ENCODE assay signal across 8 cellular contexts in the genomic region with DNA sequence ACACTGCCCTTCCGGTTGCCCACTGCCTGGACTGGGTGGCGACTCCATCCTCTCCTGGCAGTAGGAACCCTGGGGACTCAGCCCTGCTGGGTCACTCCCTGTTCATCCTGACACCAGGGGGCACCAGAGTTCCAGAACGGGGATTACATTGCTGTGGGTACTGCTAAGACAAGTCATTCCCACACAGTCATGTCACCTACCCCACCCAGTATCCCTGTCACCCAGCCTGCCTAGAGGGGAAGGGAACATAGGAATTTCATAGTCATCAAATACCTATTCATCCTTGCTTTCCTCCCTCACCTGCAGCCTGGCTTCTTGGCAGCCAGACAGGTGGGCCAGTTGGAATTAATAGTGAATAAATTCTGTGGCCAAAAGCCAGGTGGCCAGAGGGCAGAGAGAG. TPM values are rescaled to one million over a fixed set of nuclear protein-coding genes. Genes with fewer than 3 reads are reported as not detected.
DNase-seq lines count a peak whose midpoint lies in the region; ATAC-seq and TF ChIP-seq lines count a peak whose summit lies in the region.

No MANE protein-coding gene starts in this region.

- H3K4me1 ChIP-seq in breast epithelium = no peaks in the 10 kb centered on the region

- peak overlapping the region; percentile 3 to 29 for H3K27ac ChIP-seq in breast epithelium

- DNase-seq in SIG-M5 treated with dmso at 0.1 percent for 504 hours (lab: John Stamatoyannopoulos, UW; ENCODE audit: unreplicated experiment) (peak; percentile 73), SIG-M5 (lab: John Stamatoyannopoulos, UW) (no peak), NCI-H2107 treated with DMSO at 0.1 percent for 48 hours (lab: John Stamatoyannopoulos, UW; ENCODE audit: unreplicated experiment) (peak; percentile 37), breast epithelium (ENCODE audit: low spot score in 2 of 2) (peak; percentile 83 to 89), kidney epithelial cell (ENCODE audit: low read depth) (no peak)
- DNase-seq in stimulated activated CD4-positive, alpha-beta T cell treated with anti-CD3 and anti-CD28 coated beads, Interleukin-1b, Interleukin-23, amount 100 ng/mL, for 48 hours = peak; percentile 71

- H3K36me3 ChIP-seq in breast epithelium = peaks cover 6% of the 10 kb centered on the region
- peaks cover 2% of the 10 kb centered on the region for H3K36me3 ChIP-seq in kidney epithelial cell (ENCODE audit: control insufficient read depth, insufficient read depth, low read length)

- intact Hi-C loops in breast epithelium (cut with DNase I; ENCODE audit: low total_unique reads) = no loop called here

- ATAC-seq in HG02763 (IDR thresholded peaks at IDR 0.05; ENCODE audit: unreplicated experiment) = no peak

- peak; percentile 77 for TF ChIP-seq CTCF in WI38 (IDR thresholded peaks at IDR 0.05; ENCODE audit: low read depth, low read length)
- TF ChIP-seq CTCF in breast epithelium (IDR thresholded peaks at IDR 0.05) = peak; percentile 46 to 88 (median 73)
- peak; percentile 87 for TF ChIP-seq CTCF in kidney epithelial cell (IDR thresholded peaks at IDR 0.05; ENCODE audit: insufficient read depth, low read length, poor library complexity, severe bottlenecking)

- no peak for TF ChIP-seq POLR2A in breast epithelium (IDR thresholded peaks at IDR 0.05)

- no peaks in the 10 kb centered on the region for H3K27me3 ChIP-seq in breast epithelium
- no peaks in the 10 kb centered on the region for H3K27me3 ChIP-seq in kidney epithelial cell (ENCODE audit: control insufficient read depth, insufficient read depth, low read length)

- H3K4me3 ChIP-seq in WI38 (ENCODE audit: low read depth, low read length) = no peak overlapping the region
- no peak overlapping the region for H3K4me3 ChIP-seq in breast epithelium
- no peak overlapping the region for H3K4me3 ChIP-seq in kidney epithelial cell (ENCODE audit: low read depth, low read length)

- H3K9me3 ChIP-seq in breast epithelium = no peaks in the 10 kb centered on the region

RNA-seq across cellular contexts. Expression of a gene that starts 9.8 kb away (rescaled TPM):
- total RNA-seq in breast epithelium (10 to 100 TPM in 2 of 3 donors, not detected in 1; 12.1 to 18.4 TPM), kidney epithelial cell (85.8 and 89.0 TPM in 2 replicates)

RNA-seq across cellular contexts. Expression of a gene that starts 26.7 kb away (rescaled TPM):
- total RNA-seq in breast epithelium (10 to 100 TPM; 12.3 to 35.4 (median 16.4) TPM), kidney epithelial cell (24.2 and 27.0 TPM in 2 replicates)

RNA-seq across cellular contexts. Expression of a gene that starts 36.9 kb away (rescaled TPM):
- 10 to 100 TPM in 2 of 3 donors, 1 to 10 TPM in 1; 8.5 to 17.7 (median 13.4) TPM for total RNA-seq in breast epithelium
- total RNA-seq in kidney epithelial cell = 9.5 and 11.0 TPM in 2 replicates

RNA-seq across cellular contexts. Expression of a gene that starts 47.1 kb away (rescaled TPM):
- total RNA-seq in breast epithelium = 10 to 100 TPM in 2 of 3 donors, 1 to 10 TPM in 1; 8.3 to 13.5 (median 11.8) TPM
- 12.1 and 16.2 TPM in 2 replicates for total RNA-seq in kidney epithelial cell

Comparison
In these comparisons a context has a peak if more than half of its experiments do, and no peak if none do; other contexts are left out.
1. DNase-seq: peak in SIG-M5 treated with dmso at 0.1 percent for 504 hours (single experiment), NCI-H2107 treated with DMSO at 0.1 percent for 48 hours (single experiment), breast epithelium (2 of 2) and stimulated activated CD4-positive, alpha-beta T cell treated with anti-CD3 and anti-CD28 coated beads, Interleukin-1b, Interleukin-23, amount 100 ng/mL, for 48 hours (single experiment); none in SIG-M5 (single experiment) and kidney epithelial cell (single experiment).
2. Peak in every context shown above with its lines, with median percentiles within 50 percentile points of each other: CTCF ChIP-seq.